ENCODE assay signal across 14 cellular contexts in genomic region chr20:63972312-63973159, GRCh38. TPM values are rescaled to one million over a fixed set of nuclear protein-coding genes. Genes with fewer than 3 reads are reported as not detected.
DNase-seq lines count a peak whose midpoint lies in the region; ATAC-seq, FAIRE-seq and TF ChIP-seq lines count a peak whose summit lies in the region.
"Had no signal": no experiment of that assay in that cellular context is flagged by ENCODE, and none has a peak within 500 bp of the region (broad histone marks: within the 10 kb centered on the region; RNA-seq: fewer than 3 reads in every experiment).

No MANE protein-coding gene starts in this region.

- FAIRE-seq in D721Med (lab: Jason Lieb, UNC) = no peak
- FAIRE-seq: frontal cortex, keratinocyte had no signal

- H3K4me2 ChIP-seq in BLaER1 = peak overlapping the region; percentile 5; the same call in 1 of the 2 replicates

- CTCF ChIA-PET in activated B cell treated with CpG ODN at 0.5 μM for 24 hours (lab: Charles Lee) = interaction anchor here (0.7 to 2.3 kb wide), 7 partner anchors 9 to 749 kb away, joined by 4 to 12 read pairs (median 4); partner anchors contain the start of genes PTK6, TPD52L2 and UCKL1
- CTCF ChIA-PET in naive thymus-derived CD4-positive, alpha-beta T cell (lab: Charles Lee) = interaction anchor here (0.7 to 1.8 kb wide), 10 partner anchors 10 to 433 kb away, joined by 3 to 8 read pairs (median 4); partner anchors contain the start of genes OPRL1 and UCKL1

- no peaks in the 10 kb centered on the region for H3K9me3 Mint-ChIP-seq in activated B cell treated with CpG ODN at 0.5 μM for 24 hours
- no peaks in the 10 kb centered on the region for H3K9me3 Mint-ChIP-seq in naive thymus-derived CD4-positive, alpha-beta T cell

- no peaks in the 10 kb centered on the region for H3K27me3 Mint-ChIP-seq in activated B cell treated with CpG ODN at 0.5 μM for 24 hours
- H3K27me3 Mint-ChIP-seq in naive thymus-derived CD4-positive, alpha-beta T cell = peaks cover 0 to 2% (median 0%) of the 10 kb centered on the region in 5 donors

- no peak for ATAC-seq in activated B cell treated with CpG ODN at 0.5 μM for 24 hours (ENCODE audit: low read depth)
- no peak for ATAC-seq in naive thymus-derived CD4-positive, alpha-beta T cell
- no peak for ATAC-seq in GM18861 (IDR thresholded peaks at IDR 0.05; ENCODE audit: unreplicated experiment)
- ATAC-seq in lower lobe of right lung = no peak

- intact Hi-C loops in activated B cell treated with CpG ODN at 0.5 μM for 24 hours (cut with micrococcal nuclease) (loop anchor here (2.0 to 5.0 kb wide), 5 partner anchors 265 to 915 kb away; partner anchors contain the start of genes ARFRP1 and ZGPAT), lower lobe of right lung (cut with DNase I) (no loop called here), ascending aorta (cut with DNase I) (loop anchor here (1.0 to 10.0 kb wide), 5 partner anchors 65 to 758 kb away; partner anchors contain the start of genes GMEB2 and YTHDF1)
- intact Hi-C loops in naive thymus-derived CD4-positive, alpha-beta T cell (cut with micrococcal nuclease) = loop anchor here (1.0 to 5.0 kb wide), 6 partner anchors 63 to 700 kb away; partner anchors contain the start of genes ARFRP1 (in 2 of the 2), ARFGAP1 (in 1 of the 2), PTK6 (in 1 of the 2) and ZGPAT (in 1 of the 2)

- H3K9me3 ChIP-seq in BLaER1 (peaks cover 7% of the 10 kb centered on the region; the same call in 1 of the 2 replicates), lower lobe of right lung (no peaks in the 10 kb centered on the region), ascending aorta (no peaks in the 10 kb centered on the region)
- no peaks in the 10 kb centered on the region for H3K9me3 ChIP-seq in naive thymus-derived CD4-positive, alpha-beta T cell (ENCODE audit: control insufficient read depth in 2 of 3, low read length in 3 of 3)

- peaks cover 37% of the 10 kb centered on the region for H3K36me3 ChIP-seq in BLaER1
- H3K36me3 ChIP-seq in naive thymus-derived CD4-positive, alpha-beta T cell (ENCODE audit: control insufficient read depth in 2 of 3, insufficient read depth in 3 of 3, low read length in 3 of 3) = peaks cover 0 to 19% (median 0%) of the 10 kb centered on the region in 3 experiments
- peaks cover 9% of the 10 kb centered on the region for H3K36me3 ChIP-seq in lower lobe of right lung
- H3K36me3 ChIP-seq in ascending aorta = peaks cover 0 to 2% of the 10 kb centered on the region in 2 donors

- peaks cover 8% of the 10 kb centered on the region; the same call in 1 of the 2 replicates for H4K20me1 ChIP-seq in BLaER1

- H3K27ac ChIP-seq in BLaER1 = no peak overlapping the region
- H3K27ac ChIP-seq in naive thymus-derived CD4-positive, alpha-beta T cell (ENCODE audit: low read depth, low read length) = no peak overlapping the region
- H3K27ac ChIP-seq in lower lobe of right lung = no peak overlapping the region
- no peak overlapping the region for H3K27ac ChIP-seq in ascending aorta

- H3K27ac Mint-ChIP-seq in activated B cell treated with CpG ODN at 0.5 μM for 24 hours = no peak overlapping the region
- H3K27ac Mint-ChIP-seq in naive thymus-derived CD4-positive, alpha-beta T cell = peak overlapping the region in 7 of 9 donors; percentile 2 to 82 (median 41)

- H3K27me3 ChIP-seq in BLaER1 (no peaks in the 10 kb centered on the region), lower lobe of right lung (ENCODE audit: low read depth) (no peaks in the 10 kb centered on the region), ascending aorta (no peaks in the 10 kb centered on the region)
- H3K27me3 ChIP-seq in naive thymus-derived CD4-positive, alpha-beta T cell (ENCODE audit: control insufficient read depth in 2 of 2, insufficient read depth in 2 of 2, low read length in 2 of 2) = no peaks in the 10 kb centered on the region

- peaks cover 14% of the 10 kb centered on the region for H3K36me3 Mint-ChIP-seq in activated B cell treated with CpG ODN at 0.5 μM for 24 hours (ENCODE audit: low read depth)
- peaks cover 0 to 30% (median 3%) of the 10 kb centered on the region in 5 donors for H3K36me3 Mint-ChIP-seq in naive thymus-derived CD4-positive, alpha-beta T cell

- no peak overlapping the region for H3K9ac ChIP-seq in BLaER1

- H3K4me1 ChIP-seq in BLaER1 (peaks cover 41% of the 10 kb centered on the region), lower lobe of right lung (peaks cover 33% of the 10 kb centered on the region), ascending aorta (peaks cover 16% of the 10 kb centered on the region in 2 donors)
- peaks cover 11 to 27% of the 10 kb centered on the region in 2 donors for H3K4me1 ChIP-seq in naive thymus-derived CD4-positive, alpha-beta T cell (ENCODE audit: control insufficient read depth in 2 of 2, insufficient read depth in 2 of 2, low read length in 2 of 2)

- H3K4me3 ChIP-seq in BLaER1 (no peak overlapping the region), lower lobe of right lung (no peak overlapping the region), ascending aorta (no peak overlapping the region)
- no peak overlapping the region for H3K4me3 ChIP-seq in naive thymus-derived CD4-positive, alpha-beta T cell (ENCODE audit: low read length)

- TF ChIP-seq CTCF in D721Med (IDR thresholded peaks at IDR 0.05; ENCODE audit: insufficient read depth, missing control alignments) = no peak
- TF ChIP-seq CTCF in activated B cell treated with CpG ODN at 0.5 μM for 24 hours (IDR thresholded peaks at IDR 0.05) = no peak
- TF ChIP-seq CTCF in lower lobe of right lung (IDR thresholded peaks at IDR 0.05) = no peak
- no peak for TF ChIP-seq CTCF in ascending aorta (IDR thresholded peaks at IDR 0.05)

- H3K4me1 Mint-ChIP-seq in activated B cell treated with CpG ODN at 0.5 μM for 24 hours = peaks cover 25% of the 10 kb centered on the region
- peaks cover 25 to 61% (median 53%) of the 10 kb centered on the region in 7 donors for H3K4me1 Mint-ChIP-seq in naive thymus-derived CD4-positive, alpha-beta T cell

- POLR2A ChIA-PET in activated B cell treated with CpG ODN at 0.5 μM for 24 hours (lab: Charles Lee) = interaction anchor here (1.8 to 3.4 kb wide), 2 partner anchors 107 to 435 kb away, joined by 7 to 13 read pairs; partner anchors contain the start of genes PTK6 and TPD52L2
- POLR2A ChIA-PET in naive thymus-derived CD4-positive, alpha-beta T cell (lab: Charles Lee) = interaction anchor here (0.8 to 1.4 kb wide), 2 partner anchors 14 to 356 kb away, joined by 3 to 4 read pairs; no protein-coding TSS in a partner anchor

- no peak overlapping the region for H3K4me3 Mint-ChIP-seq in activated B cell treated with CpG ODN at 0.5 μM for 24 hours
- H3K4me3 Mint-ChIP-seq in naive thymus-derived CD4-positive, alpha-beta T cell = peak overlapping the region in 4 of 10 donors; percentile 6 to 91 (median 56)

- peak; percentile 8 for DNase-seq in D721Med (ENCODE audit: insufficient read length, low spot score)
- peak; percentile 12 for DNase-seq in activated B cell treated with CpG ODN at 0.5 μM for 24 hours
- DNase-seq in naive thymus-derived CD4-positive, alpha-beta T cell = no peak
- DNase-seq in superior temporal gyrus (ENCODE audit: extremely low spot score) = no peak
- DNase-seq in lower lobe of right lung = no peak
- no peak for DNase-seq in ascending aorta (ENCODE audit: low spot score in 2 of 2)
- DNase-seq: activated CD8-positive, alpha-beta memory T cell treated with anti-CD3 and anti-CD28 coated beads, Interleukin-2, amount 50 U/mL, for 4 hours; effector CD8-positive, alpha-beta T cell; NCI-H1417; RPMI8226 had no signal

RNA-seq across cellular contexts. Expression of gene ZNF512B, which starts 2.8 kb away (rescaled TPM):
- 10.2 and 12.0 TPM in 2 replicates for total RNA-seq in activated B cell treated with CpG ODN at 0.5 μM for 24 hours
- total RNA-seq in naive thymus-derived CD4-positive, alpha-beta T cell = 10 to 100 TPM; 17.7 to 29.8 (median 26.3) TPM
- polyA plus RNA-seq in naive thymus-derived CD4-positive, alpha-beta T cell = 1 to 10 TPM; 1.1 to 2.4 TPM
- total RNA-seq in lower lobe of right lung = 13.7 TPM
- total RNA-seq in ascending aorta = 17.5 TPM

RNA-seq across cellular contexts. Expression of gene SAMD10, which starts 6.9 kb away (rescaled TPM):
- total RNA-seq in activated B cell treated with CpG ODN at 0.5 μM for 24 hours = 6.8 and 9.0 TPM in 2 replicates
- total RNA-seq in naive thymus-derived CD4-positive, alpha-beta T cell = 10 to 100 TPM; 10.2 to 37.8 (median 22.7) TPM
- 10 to 100 TPM; 11.5 to 14.2 TPM for polyA plus RNA-seq in naive thymus-derived CD4-positive, alpha-beta T cell
- 3.6 TPM for total RNA-seq in lower lobe of right lung
- not detected for total RNA-seq in ascending aorta

RNA-seq across cellular contexts. Expression of gene PRPF6, which starts 8.4 kb away (rescaled TPM):
- 75.7 and 75.8 TPM in 2 replicates for total RNA-seq in activated B cell treated with CpG ODN at 0.5 μM for 24 hours
- total RNA-seq in naive thymus-derived CD4-positive, alpha-beta T cell = 10 to 100 TPM; 71.2 to 95.8 (median 82.9) TPM
- 100 to 1,000 TPM in 1 of 2 donors, 10 to 100 TPM in 1; 86.9 to 127 TPM for polyA plus RNA-seq in naive thymus-derived CD4-positive, alpha-beta T cell
- total RNA-seq in lower lobe of right lung = 57.2 TPM
- 33.5 TPM for total RNA-seq in ascending aorta

RNA-seq across cellular contexts. Expression of gene UCKL1, which starts 16.3 kb away (rescaled TPM):
- total RNA-seq in activated B cell treated with CpG ODN at 0.5 μM for 24 hours = 43.6 and 49.7 TPM in 2 replicates
- total RNA-seq in naive thymus-derived CD4-positive, alpha-beta T cell = 10 to 100 TPM; 42.0 to 49.0 (median 46.6) TPM
- polyA plus RNA-seq in naive thymus-derived CD4-positive, alpha-beta T cell = 10 to 100 TPM; 20.5 to 33.0 TPM
- total RNA-seq in lower lobe of right lung = 31.5 TPM
- total RNA-seq in ascending aorta = 95.4 TPM

Comparison
In these comparisons a context has a peak if more than half of its experiments do, and no peak if none do; other contexts are left out.
1. DNase-seq: peak in D721Med (single experiment) and activated B cell treated with CpG ODN at 0.5 μM for 24 hours (single experiment); none in naive thymus-derived CD4-positive, alpha-beta T cell (0 of 9), superior temporal gyrus (single experiment), lower lobe of right lung (single experiment) and ascending aorta (0 of 2).